In the genomic region with DNA sequence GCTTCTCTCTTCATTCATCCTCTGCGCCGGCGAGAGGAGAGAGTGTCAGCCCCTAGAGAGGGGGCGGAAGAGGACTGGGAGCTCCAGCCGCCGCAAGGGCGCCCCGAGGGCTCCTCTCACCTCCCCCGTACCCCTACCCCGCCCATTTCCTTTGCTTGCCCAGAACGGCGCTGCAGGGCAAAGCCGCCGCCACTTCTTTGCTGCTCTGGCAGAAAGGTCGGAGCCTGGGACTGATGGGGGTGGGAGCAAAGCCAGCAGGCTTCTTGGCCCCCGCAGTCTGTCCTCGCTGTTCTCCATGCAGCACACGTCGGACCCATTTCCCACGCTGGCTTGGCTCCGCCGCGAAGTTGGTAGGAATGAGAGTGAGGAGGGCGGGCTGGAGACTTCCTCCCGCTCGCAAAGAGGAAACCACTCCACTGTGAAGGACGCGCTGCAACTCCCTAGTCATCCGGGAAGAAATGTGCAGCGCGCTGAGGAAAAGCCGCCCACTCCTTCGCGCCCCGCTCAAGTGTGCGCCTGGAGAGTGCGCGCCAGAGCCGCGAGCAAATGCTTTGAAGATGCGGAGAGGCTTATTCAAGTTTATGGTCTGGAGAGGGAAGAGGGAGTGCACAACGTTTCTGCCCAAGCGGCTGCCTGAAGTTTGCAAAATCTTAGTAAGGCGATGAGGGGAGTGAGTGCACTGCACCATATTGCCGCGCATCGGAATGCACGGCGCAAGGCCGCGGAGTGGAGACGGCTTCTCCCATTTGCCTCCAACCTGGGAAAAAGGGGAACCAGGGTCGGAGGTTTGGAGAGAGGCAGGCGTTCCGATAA, we compare ENCODE assay signal across 9 cellular contexts. TPM values are rescaled to one million over a fixed set of nuclear protein-coding genes. Genes with fewer than 3 reads are reported as not detected.
A peak's percentile ranks its signal among the peaks of the same experiment; 100 is the strongest.
DNase-seq lines count a peak whose midpoint lies in the region; ATAC-seq and TF ChIP-seq lines count a peak whose summit lies in the region.
"Had no signal": no experiment of that assay in that cellular context is flagged by ENCODE, and none has a peak within 500 bp of the region (broad histone marks: within the 10 kb centered on the region; RNA-seq: fewer than 3 reads in every experiment).

No MANE protein-coding gene starts in this region.

- WGBS in ectodermal cell, 2 experiments = 0% methylated on average over 55 of the region's 55 CpGs
- WGBS in lower leg skin, 2 donors = 0% methylated on average over 45 to 46 of the region's 55 CpGs

- intact Hi-C loops in Calu3 (cut with micrococcal nuclease; ENCODE audit: unreplicated experiment) (loop anchor here (2.0 to 5.0 kb wide), 3 partner anchors 71 to 245 kb away; no protein-coding TSS in a partner anchor), lower leg skin (cut with DNase I; ENCODE audit: low total_unique reads) (loop anchor here (10.0 kb wide), 1 partner anchor 957 kb away; no protein-coding TSS in a partner anchor)

- H3K9me3 ChIP-seq in HAP-1 = no peaks in the 10 kb centered on the region
- H3K9me3 ChIP-seq in SJCRH30 (replicated peaks) = no peaks in the 10 kb centered on the region
- no peaks in the 10 kb centered on the region for H3K9me3 ChIP-seq in ectodermal cell (ENCODE audit: control insufficient read depth, low read length)
- H3K9me3 ChIP-seq in stomach smooth muscle (ENCODE audit: control insufficient read depth in 2 of 2, low read length in 2 of 2) = no peaks in the 10 kb centered on the region

- TF ChIP-seq POLR2A in lower leg skin (IDR thresholded peaks at IDR 0.05) = no peak

- peaks cover 43% of the 10 kb centered on the region for H3K27me3 Mint-ChIP-seq in Calu3 (ENCODE audit: unreplicated experiment)

- H3K4me3 Mint-ChIP-seq in Calu3 (ENCODE audit: low read depth, unreplicated experiment) = peak overlapping the region; percentile 79

- H3K36me3 ChIP-seq in HAP-1 (replicated peaks) (no peaks in the 10 kb centered on the region), SJCRH30 (peaks cover 8% of the 10 kb centered on the region), ectodermal cell (ENCODE audit: control insufficient read depth, insufficient read depth, low read length) (no peaks in the 10 kb centered on the region), stomach smooth muscle (ENCODE audit: control insufficient read depth in 2 of 2, insufficient read depth in 2 of 2, low read length in 2 of 2) (no peaks in the 10 kb centered on the region)

- peaks cover 24% of the 10 kb centered on the region for H3K4me1 Mint-ChIP-seq in Calu3 (ENCODE audit: low read depth, unreplicated experiment)

- peak overlapping the region; percentile 92 for H3K27ac ChIP-seq in SJCRH30
- peak overlapping the region; percentile 91 for H3K27ac ChIP-seq in ectodermal cell (ENCODE audit: insufficient read depth, low read depth, low read length, poor library complexity, severe bottlenecking)
- peak overlapping the region; percentile 80 for H3K27ac ChIP-seq in stomach smooth muscle (ENCODE audit: low read length)

- peaks cover 22% of the 10 kb centered on the region for H3K27me3 ChIP-seq in HAP-1 (ENCODE audit: low read depth)
- no peaks in the 10 kb centered on the region for H3K27me3 ChIP-seq in SJCRH30
- peaks cover 28% of the 10 kb centered on the region for H3K27me3 ChIP-seq in ectodermal cell (ENCODE audit: control insufficient read depth, insufficient read depth, low read length, poor library complexity, severe bottlenecking)
- H3K27me3 ChIP-seq in stomach smooth muscle (ENCODE audit: control insufficient read depth in 1 of 2, insufficient read depth in 2 of 2, low read length in 2 of 2) = no peaks in the 10 kb centered on the region

- DNase-seq in Calu3 = peak; percentile 21
- DNase-seq in HAP-1 (ENCODE audit: low spot score in 2 of 2) = peak; percentile 40 to 64
- peak; percentile 96 to 97 for DNase-seq in SJCRH30
- DNase-seq in lower leg skin (ENCODE audit: low spot score in 2 of 2) = peak in 1 of 2 donors; percentile 86
- DNase-seq in NCI-H2171 (lab: John Stamatoyannopoulos, UW) = no peak

- no TSS peak for BruUV-seq in Calu3 (replicated peaks; lab: Mats Ljungman, UMichigan)

- no peaks in the 10 kb centered on the region for H3K9me3 Mint-ChIP-seq in Calu3 (ENCODE audit: low read depth, unreplicated experiment)

- H3K4me3 ChIP-seq in HAP-1 = peak overlapping the region; percentile 35
- H3K4me3 ChIP-seq in SJCRH30 = peak overlapping the region; percentile 82
- peak overlapping the region; percentile 48 for H3K4me3 ChIP-seq in ectodermal cell (ENCODE audit: insufficient read depth, low read depth, low read length)
- H3K4me3 ChIP-seq in lower leg skin (ENCODE audit: low read depth, poor library complexity, severe bottlenecking) = peak overlapping the region; percentile 19
- H3K4me3 ChIP-seq in stomach smooth muscle (ENCODE audit: low read length in 2 of 2) = peak overlapping the region; percentile 97

- no peak overlapping the region for H3K27ac Mint-ChIP-seq in Calu3 (ENCODE audit: unreplicated experiment)

- no peak for TF ChIP-seq CTCF in Calu3 (IDR thresholded peaks at IDR 0.05; ENCODE audit: unreplicated experiment)
- no peak for TF ChIP-seq CTCF in lower leg skin (IDR thresholded peaks at IDR 0.05)

- CTCF ChIA-PET in Calu3 (lab: Charles Lee) = no interaction called here

- peaks cover 30% of the 10 kb centered on the region for H3K36me3 Mint-ChIP-seq in Calu3 (ENCODE audit: insufficient read depth, unreplicated experiment)

- H3K9ac ChIP-seq in stomach smooth muscle (ENCODE audit: low read length in 2 of 2) = peak overlapping the region; percentile 55 to 62

- H3K4me1 ChIP-seq in HAP-1 (peaks cover 14% of the 10 kb centered on the region; the same call in 1 of the 2 replicates), SJCRH30 (peaks cover 7% of the 10 kb centered on the region), ectodermal cell (ENCODE audit: control insufficient read depth, insufficient read depth, low read length) (no peaks in the 10 kb centered on the region), stomach smooth muscle (ENCODE audit: control insufficient read depth, insufficient read depth, low read length) (peaks cover 14% of the 10 kb centered on the region)

- in situ Hi-C loops in HAP-1 (cut with MboI; ENCODE audit: low sequenced_read_pairs) = loop anchor here (25.0 kb wide), 1 partner anchor 595 kb away; no protein-coding TSS in a partner anchor

- ATAC-seq in GM19324 (IDR thresholded peaks at IDR 0.05; ENCODE audit: low FRiP score, unreplicated experiment) = no peak

RNA-seq across cellular contexts. Expression of gene PCDH7, which starts 2.8 kb away (rescaled TPM):
- total RNA-seq in Calu3 (2022) (0.45 and 1.8 TPM in 2 replicates), lower leg skin (10 to 100 TPM; 23.1 to 56.1 (median 41.0) TPM)
- 135 and 150 TPM in 2 replicates for total RNA-seq in SJCRH30 (2014; rRNA removed; shearing (Covaris generic))
- 14.6 TPM for polyA plus RNA-seq in ectodermal cell (2013, experiment 1 of 4)
- 12.1 TPM for polyA plus RNA-seq in ectodermal cell (2013, experiment 2 of 4)
- 11.7 TPM for polyA plus RNA-seq in ectodermal cell (2013, experiment 3 of 4)
- 13.4 TPM for polyA plus RNA-seq in ectodermal cell (2013, experiment 4 of 4)
- total RNA-seq: T-helper 1 cell treated with Interleukin-12 subunit alpha and Interleukin-12 subunit beta and Interleukin-4 antibody, amounts not matched to agents 30 ng/mL and 1 ng/mL, for 36 hours had no signal

Comparison
In these comparisons a context has a peak if more than half of its experiments do, and no peak if none do; other contexts are left out.
1. H3K4me3 ChIP-seq: peak in every context shown above with its lines; median percentile 97 in stomach smooth muscle; 82 in SJCRH30; 48 in ectodermal cell; 35 in HAP-1; 19 in lower leg skin.